Comparison of ENCODE assay signal across 8 cellular contexts in the genomic region with DNA sequence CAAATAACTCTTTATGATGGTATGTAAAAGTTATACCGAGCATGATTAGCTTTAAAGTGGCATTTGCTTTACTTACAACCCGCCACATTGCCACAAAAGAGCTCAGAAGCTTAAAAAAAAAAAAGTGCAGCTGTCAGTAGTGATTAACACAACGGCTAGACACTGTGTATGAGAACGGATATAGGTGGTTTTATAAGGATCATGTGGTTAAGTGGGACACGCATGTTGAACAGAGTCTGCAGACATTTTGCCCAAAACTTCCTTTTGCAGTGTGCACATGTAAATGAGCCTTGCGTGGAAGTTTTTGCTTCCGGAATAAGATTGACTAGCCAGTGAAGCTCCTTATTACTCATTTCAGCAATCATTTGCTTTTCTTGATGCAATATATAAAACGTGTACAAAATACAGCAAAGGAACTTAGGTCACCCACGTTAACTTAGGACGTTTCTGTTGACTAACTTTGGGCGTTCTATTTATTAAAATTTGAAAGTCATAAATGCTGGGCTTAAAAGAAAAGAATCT. TPM values are rescaled to one million over a fixed set of nuclear protein-coding genes. Genes with fewer than 3 reads are reported as not detected.
DNase-seq lines count a peak whose midpoint lies in the region; ATAC-seq and TF ChIP-seq lines count a peak whose summit lies in the region.

No MANE protein-coding gene starts in this region.

- H3K4me1 Mint-ChIP-seq in CD4-positive, alpha-beta T cell (ENCODE audit: low read depth): peaks cover 45% of the 10 kb centered on the region
- peaks cover 29 to 52% of the 10 kb centered on the region in 2 donors for H3K4me1 Mint-ChIP-seq in effector memory CD8-positive, alpha-beta T cell (ENCODE audit: low read depth in 2 of 2)

- CTCF ChIA-PET in CD4-positive, alpha-beta T cell (lab: Charles Lee): interaction anchor here (0.8 to 4.0 kb wide), 10 partner anchors 10 to 291 kb away, joined by 3 to 19 read pairs (median 4); no protein-coding TSS in a partner anchor

- H3K27me3 Mint-ChIP-seq in CD4-positive, alpha-beta T cell: no peaks in the 10 kb centered on the region
- no peaks in the 10 kb centered on the region for H3K27me3 Mint-ChIP-seq in effector memory CD8-positive, alpha-beta T cell

- H3K27ac Mint-ChIP-seq in CD4-positive, alpha-beta T cell: peak overlapping the region; percentile 87
- peak overlapping the region; percentile 95 to 99 for H3K27ac Mint-ChIP-seq in effector memory CD8-positive, alpha-beta T cell

- POLR2A ChIA-PET in CD4-positive, alpha-beta T cell (lab: Charles Lee): interaction anchor here (0.6 to 2.0 kb wide), 11 partner anchors 11 to 92 kb away, joined by 3 to 15 read pairs (median 4); no protein-coding TSS in a partner anchor

- peak; percentile 91 for ATAC-seq in CD4-positive, alpha-beta T cell (ENCODE audit: poor library complexity)
- ATAC-seq in GM19438 (IDR thresholded peaks at IDR 0.05; ENCODE audit: low read depth, unreplicated experiment) (peak; percentile 94), HG03469 (IDR thresholded peaks at IDR 0.05; ENCODE audit: unreplicated experiment) (peak; percentile 97)
- peak; percentile 94 for ATAC-seq in effector memory CD8-positive, alpha-beta T cell (replicated peaks)

- peak overlapping the region; percentile 73 for H3K4me3 Mint-ChIP-seq in CD4-positive, alpha-beta T cell
- H3K4me3 Mint-ChIP-seq in effector memory CD8-positive, alpha-beta T cell: peak overlapping the region; percentile 74 to 84

- intact Hi-C loops in CD4-positive, alpha-beta T cell (cut with DNase I, micrococcal nuclease): loop anchor here in 1 of 2 experiments (1.0 to 5.0 kb wide), 7 partner anchors 14 to 290 kb away; a partner anchor contains a TSS

- TF ChIP-seq CTCF in CD4-positive, alpha-beta T cell (IDR thresholded peaks at IDR 0.05): no peak

- H3K9me3 Mint-ChIP-seq in CD4-positive, alpha-beta T cell: no peaks in the 10 kb centered on the region
- H3K9me3 Mint-ChIP-seq in effector memory CD8-positive, alpha-beta T cell: no peaks in the 10 kb centered on the region

- no peaks in the 10 kb centered on the region for H3K36me3 Mint-ChIP-seq in CD4-positive, alpha-beta T cell (ENCODE audit: low read depth)
- peaks cover 18% of the 10 kb centered on the region for H3K36me3 Mint-ChIP-seq in effector memory CD8-positive, alpha-beta T cell (ENCODE audit: insufficient read depth)

- H3K9me3 ChIP-seq in CD4-positive, alpha-beta T cell (ENCODE audit: control insufficient read depth, low read length): no peaks in the 10 kb centered on the region

- H3K27me3 ChIP-seq in CD4-positive, alpha-beta T cell (ENCODE audit: control insufficient read depth, insufficient read depth, low read length): no peaks in the 10 kb centered on the region

- DNase-seq in CD4-positive, alpha-beta T cell: peak in 9 of 10 experiments; percentile 19 to 68 (median 28)
- DNase-seq in T-helper 9 cell: peak; percentile 33
- DNase-seq in effector memory CD8-positive, alpha-beta T cell: peak; percentile 43 to 58 (median 57)
- DNase-seq in stimulated activated CD4-positive, alpha-beta T cell treated with anti-CD3 and anti-CD28 coated beads, Interleukin-1b, Interleukin-23, amount 100 ng/mL, for 48 hours: peak; percentile 62
- no peak for DNase-seq in COR-L47 (lab: John Stamatoyannopoulos, UW)
- DNase-seq in NCI-H1092 treated with DMSO at 0.1 percent for 48 hours (lab: John Stamatoyannopoulos, UW): no peak

- peak overlapping the region; percentile 49 for H3K27ac ChIP-seq in CD4-positive, alpha-beta T cell (ENCODE audit: low read depth, low read length)

RNA-seq across cellular contexts. Expression of a gene that starts 58.7 kb away (rescaled TPM):
- total RNA-seq in CD4-positive, alpha-beta T cell: 100 to 1,000 TPM; 428 to 429 TPM

Comparison
In these comparisons a context has a peak if more than half of its experiments do, and no peak if none do; other contexts are left out.
1. DNase-seq: peak in CD4-positive, alpha-beta T cell (9 of 10), T-helper 9 cell (single experiment), effector memory CD8-positive, alpha-beta T cell (3 of 3) and stimulated activated CD4-positive, alpha-beta T cell treated with anti-CD3 and anti-CD28 coated beads, Interleukin-1b, Interleukin-23, amount 100 ng/mL, for 48 hours (single experiment); none in COR-L47 (single experiment) and NCI-H1092 treated with DMSO at 0.1 percent for 48 hours (single experiment).
2. Peak in every context shown above with its lines, with median percentiles within 50 percentile points of each other: ATAC-seq.